8 cellular contexts compared by ENCODE assay signal in the genomic region with DNA sequence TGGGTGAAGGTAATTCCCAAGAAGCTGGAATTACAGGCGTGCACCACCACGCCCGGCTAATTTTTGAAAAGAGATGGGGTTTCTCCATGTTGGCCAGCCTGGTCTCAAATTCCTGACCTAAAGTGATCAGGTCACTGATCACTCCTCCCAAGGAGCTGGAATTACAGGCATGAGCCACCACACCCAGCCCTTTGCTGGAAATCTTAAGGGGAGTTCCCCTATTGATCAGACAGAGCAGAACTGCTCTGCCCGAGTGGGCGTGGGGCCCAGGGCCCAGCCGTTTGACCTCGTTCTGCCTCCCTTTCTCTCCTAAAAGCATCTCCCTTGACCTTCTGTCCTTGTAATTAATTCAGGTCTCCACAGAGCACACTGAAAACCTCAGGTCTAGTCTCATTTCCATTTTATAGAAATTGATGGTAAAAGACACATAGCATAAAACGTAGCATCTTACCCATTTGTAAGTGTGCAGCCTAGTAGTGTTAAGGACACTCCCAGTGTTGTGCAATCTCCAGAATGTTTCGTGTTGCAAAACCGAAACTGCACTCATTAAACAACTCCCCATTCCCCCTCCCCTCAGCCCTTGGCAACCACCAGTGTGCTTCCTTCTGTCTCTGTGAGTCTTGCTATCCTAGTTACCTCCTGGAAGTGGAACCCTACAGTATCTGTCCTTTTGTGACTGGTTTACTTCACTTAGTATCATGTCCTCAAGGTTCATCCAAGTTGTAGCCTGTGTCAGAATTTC.
DNase-seq lines count a peak whose midpoint lies in the region; ATAC-seq and TF ChIP-seq lines count a peak whose summit lies in the region.

No MANE protein-coding gene starts in this region.

- H3K36me3 ChIP-seq in esophagus squamous epithelium: no peaks in the 10 kb centered on the region

- peak overlapping the region; percentile 80 to 89 (median 86) for H3K27ac ChIP-seq in esophagus squamous epithelium

- 9 to 21% methylated on average over 10 of the region's 10 CpGs for WGBS in esophagus squamous epithelium, 2 donors

- peak in 1 of 4 donors; percentile 17 for TF ChIP-seq POLR2A in esophagus squamous epithelium (IDR thresholded peaks at IDR 0.05)

- no peak for TF ChIP-seq CTCF in esophagus squamous epithelium (IDR thresholded peaks at IDR 0.05)
- TF ChIP-seq CTCF in omental fat pad (IDR thresholded peaks at IDR 0.05): no peak

- no peaks in the 10 kb centered on the region for H3K9me3 ChIP-seq in esophagus squamous epithelium

- H3K4me1 ChIP-seq in esophagus squamous epithelium: peaks cover 64 to 98% (median 73%) of the 10 kb centered on the region in 3 donors

- ATAC-seq in omental fat pad (ENCODE audit: low FRiP score) (peak; percentile 84), GM19324 (IDR thresholded peaks at IDR 0.05; ENCODE audit: low FRiP score, unreplicated experiment) (no peak)

- intact Hi-C loops in esophagus squamous epithelium (cut with DNase I): no loop called here

- H3K4me3 ChIP-seq in esophagus squamous epithelium: peak overlapping the region; percentile 1 to 49 (median 12)

- peak; percentile 31 for DNase-seq in activated naive CD4-positive, alpha-beta T cell treated with Interleukin-2 at 50 U/mL for 16 hours
- no peak for DNase-seq in activated naive CD4-positive, alpha-beta T cell (lab: John Stamatoyannopoulos, UW)
- DNase-seq in KG1 (lab: John Stamatoyannopoulos, UW) (peak; percentile 77), T-helper 9 cell (peak; percentile 8), esophagus squamous epithelium (lab: John Stamatoyannopoulos, UW) (peak; percentile 8), omental fat pad (ENCODE audit: low spot score) (peak; percentile 62), NCI-H1105 treated with DMSO at 0.1 percent for 48 hours (lab: John Stamatoyannopoulos, UW) (no peak)

- no peaks in the 10 kb centered on the region for H3K27me3 ChIP-seq in esophagus squamous epithelium

Comparison
In these comparisons a context has a peak if more than half of its experiments do, and no peak if none do; other contexts are left out.
1. DNase-seq: peak in activated naive CD4-positive, alpha-beta T cell treated with Interleukin-2 at 50 U/mL for 16 hours (single experiment), KG1 (single experiment), T-helper 9 cell (single experiment), esophagus squamous epithelium (single experiment) and omental fat pad (single experiment); none in activated naive CD4-positive, alpha-beta T cell (0 of 4) and NCI-H1105 treated with DMSO at 0.1 percent for 48 hours (single experiment).